1 cellular context compared by ENCODE assay signal in the genomic region with DNA sequence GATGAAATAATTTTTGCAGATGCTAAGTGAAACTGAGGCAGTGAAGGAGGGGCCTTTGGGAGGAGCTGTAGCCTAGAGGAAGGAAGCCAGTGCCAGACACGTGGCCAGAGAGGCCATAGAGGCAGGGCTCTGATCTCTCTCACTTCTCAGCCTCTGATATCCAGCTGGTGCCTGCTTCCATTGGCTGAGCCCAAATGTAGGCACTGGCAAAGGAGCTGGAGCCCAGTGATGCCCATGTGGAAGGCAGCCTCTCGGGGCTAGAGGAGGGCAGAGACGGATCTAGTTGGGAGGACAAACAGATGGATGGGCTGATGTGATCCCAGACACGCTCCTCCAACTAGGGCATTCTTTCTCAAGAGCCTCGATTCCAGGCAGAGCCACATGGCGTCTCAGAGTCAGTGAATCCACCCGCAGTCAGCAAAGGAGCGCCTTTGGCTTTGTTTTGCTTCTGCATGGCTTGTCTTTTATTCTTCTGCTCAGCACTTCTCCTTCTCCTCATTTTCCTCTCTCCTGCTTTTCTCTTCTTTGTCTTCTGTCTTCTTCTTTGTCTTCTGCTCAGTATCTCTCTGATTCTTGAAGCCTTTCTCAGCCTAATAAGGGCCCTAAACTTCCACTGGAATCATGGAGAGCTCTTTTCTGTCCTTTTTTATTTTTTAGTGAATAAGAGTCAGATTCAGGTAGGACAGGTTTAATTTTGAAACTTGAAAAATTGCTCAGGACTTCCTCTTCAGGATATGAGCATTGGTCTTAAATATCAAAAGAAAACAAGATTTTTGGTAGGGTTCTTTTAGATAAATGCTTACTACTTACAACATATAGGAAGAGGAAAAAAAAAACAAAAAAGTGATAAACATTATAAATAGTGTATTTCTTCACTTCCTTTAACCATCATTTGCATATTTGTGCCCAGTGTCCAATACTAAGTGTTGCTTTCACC.
TF ChIP-seq lines count a peak whose summit lies in the region.

No MANE protein-coding gene starts in this region.

TF ChIP-seq in HepG2, 621 proteins besides CTCF, POLR2A, EP300 and RAD21 (continued from another document and continues in another):
- TF ChIP-seq HMGXB3 (CRISPR knock-in tag; IDR thresholded peaks at IDR 0.05; ENCODE audit: borderline replicate concordance): peak; percentile 23; the same call in 1 of the 2 replicates
- TF ChIP-seq ISL2 (CRISPR knock-in tag; IDR thresholded peaks at IDR 0.05): no peak
- TF ChIP-seq SP5 (CRISPR knock-in tag; IDR thresholded peaks at IDR 0.05; ENCODE audit: borderline replicate concordance, low read depth): no peak
- TF ChIP-seq, protein P1, sequence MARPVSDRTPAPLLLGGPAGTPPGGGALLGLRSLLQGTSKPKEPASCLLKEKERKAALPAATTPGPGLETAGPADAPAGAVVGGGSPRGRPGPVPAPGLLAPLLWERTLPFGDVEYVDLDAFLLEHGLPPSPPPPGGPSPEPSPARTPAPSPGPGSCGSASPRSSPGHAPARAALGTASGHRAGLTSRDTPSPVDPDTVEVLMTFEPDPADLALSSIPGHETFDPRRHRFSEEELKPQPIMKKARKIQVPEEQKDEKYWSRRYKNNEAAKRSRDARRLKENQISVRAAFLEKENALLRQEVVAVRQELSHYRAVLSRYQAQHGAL (CRISPR knock-in tag; IDR thresholded peaks at IDR 0.05; ENCODE audit: not compliant biosample characterization): no peak
- TF ChIP-seq ZMYM3 (CRISPR knock-in tag; IDR thresholded peaks at IDR 0.05): no peak
- no peak for TF ChIP-seq HNF4G (IDR thresholded peaks at IDR 0.05; ENCODE audit: borderline replicate concordance, low read depth, low read length)
- TF ChIP-seq HNF4G (CRISPR knock-in tag; IDR thresholded peaks at IDR 0.05; ENCODE audit: borderline replicate concordance, low read depth): no peak
- TF ChIP-seq, protein P2, sequence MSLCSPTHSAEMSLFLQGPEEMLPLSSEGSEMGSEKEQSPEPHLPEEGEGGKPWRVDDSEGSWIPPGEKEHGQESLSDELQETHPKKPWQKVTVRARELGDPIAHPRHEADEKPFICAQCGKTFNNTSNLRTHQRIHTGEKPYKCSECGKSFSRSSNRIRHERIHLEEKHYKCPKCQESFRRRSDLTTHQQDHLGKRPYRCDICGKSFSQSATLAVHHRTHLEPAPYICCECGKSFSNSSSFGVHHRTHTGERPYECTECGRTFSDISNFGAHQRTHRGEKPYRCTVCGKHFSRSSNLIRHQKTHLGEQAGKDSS (CRISPR knock-in tag; IDR thresholded peaks at IDR 0.05; ENCODE audit: borderline replicate concordance, low read depth): peak; percentile 75; the same call in 1 of the 2 replicates
- TF ChIP-seq SNAPC2 (CRISPR knock-in tag; IDR thresholded peaks at IDR 0.05): 0 out of 2 replicates have a peak, but pooled peaks have one; percentile 14
- no peak for TF ChIP-seq ZNF251 (CRISPR knock-in tag; IDR thresholded peaks at IDR 0.05)
- no peak for TF ChIP-seq ZNF431 (CRISPR knock-in tag; IDR thresholded peaks at IDR 0.05; ENCODE audit: borderline replicate concordance, low read depth)
- TF ChIP-seq YEATS4 (CRISPR knock-in tag; IDR thresholded peaks at IDR 0.05; ENCODE audit: borderline replicate concordance): no peak
- TF ChIP-seq, protein P3, sequence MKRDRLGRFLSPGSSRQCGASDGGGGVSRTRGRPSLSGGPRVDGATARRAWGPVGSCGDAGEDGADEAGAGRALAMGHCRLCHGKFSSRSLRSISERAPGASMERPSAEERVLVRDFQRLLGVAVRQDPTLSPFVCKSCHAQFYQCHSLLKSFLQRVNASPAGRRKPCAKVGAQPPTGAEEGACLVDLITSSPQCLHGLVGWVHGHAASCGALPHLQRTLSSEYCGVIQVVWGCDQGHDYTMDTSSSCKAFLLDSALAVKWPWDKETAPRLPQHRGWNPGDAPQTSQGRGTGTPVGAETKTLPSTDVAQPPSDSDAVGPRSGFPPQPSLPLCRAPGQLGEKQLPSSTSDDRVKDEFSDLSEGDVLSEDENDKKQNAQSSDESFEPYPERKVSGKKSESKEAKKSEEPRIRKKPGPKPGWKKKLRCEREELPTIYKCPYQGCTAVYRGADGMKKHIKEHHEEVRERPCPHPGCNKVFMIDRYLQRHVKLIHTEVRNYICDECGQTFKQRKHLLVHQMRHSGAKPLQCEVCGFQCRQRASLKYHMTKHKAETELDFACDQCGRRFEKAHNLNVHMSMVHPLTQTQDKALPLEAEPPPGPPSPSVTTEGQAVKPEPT (CRISPR knock-in tag; IDR thresholded peaks at IDR 0.05; ENCODE audit: low read depth): 0 out of 2 replicates have a peak, but pooled peaks have one; percentile 30
- TF ChIP-seq, protein P4, sequence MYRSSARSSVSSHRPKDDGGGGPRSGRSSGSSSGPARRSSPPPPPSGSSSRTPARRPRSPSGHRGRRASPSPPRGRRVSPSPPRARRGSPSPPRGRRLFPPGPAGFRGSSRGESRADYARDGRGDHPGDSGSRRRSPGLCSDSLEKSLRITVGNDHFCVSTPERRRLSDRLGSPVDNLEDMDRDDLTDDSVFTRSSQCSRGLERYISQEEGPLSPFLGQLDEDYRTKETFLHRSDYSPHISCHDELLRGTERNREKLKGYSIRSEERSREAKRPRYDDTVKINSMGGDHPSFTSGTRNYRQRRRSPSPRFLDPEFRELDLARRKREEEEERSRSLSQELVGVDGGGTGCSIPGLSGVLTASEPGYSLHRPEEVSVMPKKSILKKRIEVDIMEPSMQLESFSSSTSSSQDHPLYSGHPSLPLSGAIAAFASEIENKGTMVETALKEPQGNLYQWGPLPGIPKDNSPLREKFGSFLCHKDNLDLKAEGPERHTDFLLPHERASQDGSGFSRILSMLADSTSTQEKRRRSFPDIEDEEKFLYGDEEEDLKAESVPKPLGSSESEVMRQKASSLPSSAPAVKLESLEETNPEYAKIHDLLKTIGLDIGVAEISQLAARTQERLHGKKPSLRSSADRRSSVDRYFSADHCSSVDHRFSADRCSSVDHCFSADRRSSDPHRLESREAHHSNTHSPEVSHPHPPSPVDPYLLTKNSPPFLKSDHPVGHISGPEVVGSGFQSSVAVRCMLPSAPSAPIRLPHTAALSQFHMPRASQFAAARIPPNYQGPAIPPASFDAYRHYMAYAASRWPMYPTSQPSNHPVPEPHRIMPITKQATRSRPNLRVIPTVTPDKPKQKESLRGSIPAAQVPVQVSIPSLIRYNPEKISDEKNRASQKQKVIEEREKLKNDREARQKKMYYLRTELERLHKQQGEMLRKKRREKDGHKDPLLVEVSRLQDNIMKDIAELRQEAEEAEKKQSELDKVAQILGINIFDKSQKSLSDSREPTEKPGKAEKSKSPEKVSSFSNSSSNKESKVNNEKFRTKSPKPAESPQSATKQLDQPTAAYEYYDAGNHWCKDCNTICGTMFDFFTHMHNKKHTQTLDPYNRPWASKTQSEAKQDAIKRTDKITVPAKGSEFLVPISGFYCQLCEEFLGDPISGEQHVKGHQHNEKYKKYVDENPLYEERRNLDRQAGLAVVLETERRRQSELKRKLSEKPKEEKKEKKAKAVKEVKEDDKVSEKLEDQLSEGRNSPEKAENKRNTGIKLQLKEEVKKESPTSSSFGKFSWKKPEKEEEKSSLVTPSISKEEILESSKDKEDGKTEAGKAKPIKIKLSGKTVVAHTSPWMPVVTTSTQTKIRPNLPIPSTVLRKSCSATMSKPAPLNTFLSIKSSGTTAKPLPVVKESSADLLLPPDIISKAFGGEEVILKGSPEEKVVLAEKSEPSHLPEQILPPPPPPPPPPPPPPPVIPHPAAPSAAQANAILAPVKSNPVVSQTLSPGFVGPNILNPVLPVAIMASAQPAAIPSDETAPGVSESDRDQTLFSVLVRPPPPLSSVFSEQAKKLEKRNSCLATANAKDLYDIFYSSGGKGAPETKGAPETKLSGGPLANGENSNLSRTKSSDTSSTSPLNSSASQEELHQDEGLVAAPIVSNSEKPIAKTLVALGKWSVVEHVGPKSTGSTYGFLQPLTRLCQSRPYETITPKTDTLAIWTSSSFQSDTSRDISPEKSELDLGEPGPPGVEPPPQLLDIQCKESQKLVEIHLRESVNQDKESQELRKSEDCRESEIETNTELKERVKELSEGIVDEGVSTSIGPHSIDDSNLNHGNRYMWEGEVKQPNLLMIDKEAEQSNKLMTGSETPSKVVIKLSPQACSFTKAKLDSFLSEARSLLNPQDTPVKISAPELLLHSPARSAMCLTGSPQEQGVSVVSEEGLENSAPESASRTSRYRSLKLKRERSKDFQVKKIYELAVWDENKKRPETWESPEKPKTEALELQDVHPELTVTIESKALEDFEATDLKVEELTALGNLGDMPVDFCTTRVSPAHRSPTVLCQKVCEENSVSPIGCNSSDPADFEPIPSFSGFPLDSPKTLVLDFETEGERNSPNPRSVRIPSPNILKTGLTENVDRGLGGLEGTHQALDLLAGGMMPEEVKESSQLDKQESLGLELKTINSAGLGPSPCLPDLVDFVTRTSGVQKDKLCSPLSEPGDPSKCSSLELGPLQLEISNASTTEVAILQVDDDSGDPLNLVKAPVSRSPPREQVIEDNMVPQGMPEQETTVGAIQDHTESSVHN (CRISPR knock-in tag; IDR thresholded peaks at IDR 0.05): peak; percentile 90; the same call in 1 of the 2 replicates
- peak; percentile 64 for TF ChIP-seq ZNF350 (CRISPR knock-in tag; IDR thresholded peaks at IDR 0.05; ENCODE audit: borderline replicate concordance, low read depth)
- no peak for TF ChIP-seq RXRB (CRISPR knock-in tag; IDR thresholded peaks at IDR 0.05; ENCODE audit: borderline replicate concordance)
- no peak for TF ChIP-seq ELF4 (CRISPR knock-in tag; IDR thresholded peaks at IDR 0.05; ENCODE audit: borderline replicate concordance)
- no peak for TF ChIP-seq KMT2B (CRISPR knock-in tag; IDR thresholded peaks at IDR 0.05)
- no peak for TF ChIP-seq CBX1 (IDR thresholded peaks at IDR 0.05; ENCODE audit: low read depth)
- no peak for TF ChIP-seq ZNF264 (CRISPR knock-in tag; IDR thresholded peaks at IDR 0.05)
- TF ChIP-seq ZNF768 (CRISPR knock-in tag; IDR thresholded peaks at IDR 0.05): 0 out of 2 replicates have a peak, but pooled peaks have one; percentile 30
- TF ChIP-seq ZMAT3 (CRISPR knock-in tag; conservative IDR thresholded peaks at IDR 0.05): no peak
- TF ChIP-seq, protein P5, sequence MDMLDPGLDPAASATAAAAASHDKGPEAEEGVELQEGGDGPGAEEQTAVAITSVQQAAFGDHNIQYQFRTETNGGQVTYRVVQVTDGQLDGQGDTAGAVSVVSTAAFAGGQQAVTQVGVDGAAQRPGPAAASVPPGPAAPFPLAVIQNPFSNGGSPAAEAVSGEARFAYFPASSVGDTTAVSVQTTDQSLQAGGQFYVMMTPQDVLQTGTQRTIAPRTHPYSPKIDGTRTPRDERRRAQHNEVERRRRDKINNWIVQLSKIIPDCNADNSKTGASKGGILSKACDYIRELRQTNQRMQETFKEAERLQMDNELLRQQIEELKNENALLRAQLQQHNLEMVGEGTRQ (IDR thresholded peaks at IDR 0.05; ENCODE audit: low read depth, low read length): no peak
- TF ChIP-seq, protein P5 (CRISPR knock-in tag; IDR thresholded peaks at IDR 0.05; ENCODE audit: borderline replicate concordance): no peak
- TF ChIP-seq GTF2F1 (IDR thresholded peaks at IDR 0.05; ENCODE audit: low read length): no peak
- 0 out of 2 replicates have a peak, but pooled peaks have one; percentile 74 for TF ChIP-seq ZNF567 (CRISPR knock-in tag; IDR thresholded peaks at IDR 0.05; ENCODE audit: borderline replicate concordance)
- 0 out of 2 replicates have a peak, but pooled peaks have one; percentile 33 for TF ChIP-seq CREBL2 (CRISPR knock-in tag; IDR thresholded peaks at IDR 0.05; ENCODE audit: borderline replicate concordance)
- TF ChIP-seq PTBP1 (IDR thresholded peaks at IDR 0.05; ENCODE audit: low read depth, low read length, poor library complexity, severe bottlenecking): no peak
- TF ChIP-seq ZNF619 (CRISPR knock-in tag; IDR thresholded peaks at IDR 0.05): peak; percentile 70; the same call in 1 of the 2 replicates
- TF ChIP-seq ZFP90 (CRISPR knock-in tag; IDR thresholded peaks at IDR 0.05; ENCODE audit: borderline replicate concordance): no peak
- no peak for TF ChIP-seq ZNF180 (CRISPR knock-in tag; IDR thresholded peaks at IDR 0.05; ENCODE audit: borderline replicate concordance, low read depth)
- TF ChIP-seq PLRG1 (conservative IDR thresholded peaks at IDR 0.05): no peak
- no peak for TF ChIP-seq HOXA7 (CRISPR knock-in tag; IDR thresholded peaks at IDR 0.05)
- TF ChIP-seq KLF11 (CRISPR knock-in tag; IDR thresholded peaks at IDR 0.05): no peak
- TF ChIP-seq ZNF343 (CRISPR knock-in tag; IDR thresholded peaks at IDR 0.05): no peak
- no peak for TF ChIP-seq NCOA5 (CRISPR knock-in tag; IDR thresholded peaks at IDR 0.05)
- no peak for TF ChIP-seq ZNF816 (CRISPR knock-in tag; IDR thresholded peaks at IDR 0.05; ENCODE audit: borderline replicate concordance)
- TF ChIP-seq ZNF138 (CRISPR knock-in tag; IDR thresholded peaks at IDR 0.05; ENCODE audit: low read depth): no peak
- TF ChIP-seq NPAS2 (CRISPR knock-in tag; IDR thresholded peaks at IDR 0.05; ENCODE audit: borderline replicate concordance): no peak
- TF ChIP-seq ZNF12 (CRISPR knock-in tag; IDR thresholded peaks at IDR 0.05): no peak
- no peak for TF ChIP-seq PCBP1 (IDR thresholded peaks at IDR 0.05; ENCODE audit: borderline replicate concordance, low read depth, low read length)
